9 cellular contexts compared by ENCODE assay signal in the genomic region with DNA sequence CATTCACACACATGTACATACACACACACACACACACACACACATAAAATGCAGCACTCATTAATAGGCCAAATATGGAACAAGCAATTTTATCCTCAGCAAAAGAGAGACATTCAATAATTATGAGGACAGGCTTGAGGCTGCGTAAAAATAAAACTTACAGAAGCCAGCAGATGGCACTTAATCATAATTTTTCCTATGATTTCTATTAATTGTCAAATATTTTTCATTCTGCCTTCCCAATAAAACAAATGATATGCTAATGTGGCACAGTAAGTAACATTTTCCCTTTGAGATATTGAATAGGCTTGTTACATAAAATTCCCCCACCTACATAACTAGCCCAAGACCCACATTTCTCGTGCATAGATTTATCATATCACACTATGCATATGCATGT. TPM values are rescaled to one million over a fixed set of nuclear protein-coding genes. Genes with fewer than 3 reads are reported as not detected.
DNase-seq lines count a peak whose midpoint lies in the region; ATAC-seq and TF ChIP-seq lines count a peak whose summit lies in the region.
"Had no signal": no experiment of that assay in that cellular context is flagged by ENCODE, and none has a peak within 500 bp of the region (broad histone marks: within the 10 kb centered on the region; RNA-seq: fewer than 3 reads in every experiment).

No MANE protein-coding gene starts in this region.

- no peak for TF ChIP-seq POLR2A in stomach (IDR thresholded peaks at IDR 0.05)

- no peak for DNase-seq in Right ventricle myocardium superior
- no peak for DNase-seq in right atrium auricular region (ENCODE audit: low spot score)
- DNase-seq in heart right ventricle, result no peak
- no peak for DNase-seq in stomach
- DNase-seq in NCI-H1417 treated with DMSO at 0.1 percent for 48 hours (lab: John Stamatoyannopoulos, UW), result no peak
- DNase-seq in GOT3 (lab: John Stamatoyannopoulos, UW), result no peak
- DNase-seq: activated CD8-positive, alpha-beta memory T cell treated with anti-CD3 and anti-CD28 coated beads, Interleukin-2, amount 10 ng/mL, durations not matched to agents 7 days and 5 days had no signal

- H3K4me1 Mint-ChIP-seq in activated T-helper 17 cell treated with anti-CD3 and anti-CD28 coated beads, Interleukin-2, amount 50 U/mL, for 72 hours, result peaks cover 24% of the 10 kb centered on the region

- H3K4me3 Mint-ChIP-seq in activated T-helper 17 cell treated with anti-CD3 and anti-CD28 coated beads, Interleukin-2, amount 50 U/mL, for 72 hours, result peak overlapping the region; percentile 50
- H3K4me3 Mint-ChIP-seq: activated CD8-positive, alpha-beta memory T cell treated with anti-CD3 and anti-CD28 coated beads, Interleukin-2, amount 10 ng/mL, durations not matched to agents 7 days and 5 days had no signal

- H3K36me3 ChIP-seq in right atrium auricular region, result no peaks in the 10 kb centered on the region
- H3K36me3 ChIP-seq in heart right ventricle, result no peaks in the 10 kb centered on the region
- no peaks in the 10 kb centered on the region for H3K36me3 ChIP-seq in stomach

- H3K36me3 Mint-ChIP-seq in activated T-helper 17 cell treated with anti-CD3 and anti-CD28 coated beads, Interleukin-2, amount 50 U/mL, for 72 hours (ENCODE audit: low read depth), result no peaks in the 10 kb centered on the region
- H3K36me3 Mint-ChIP-seq: activated CD8-positive, alpha-beta memory T cell treated with anti-CD3 and anti-CD28 coated beads, Interleukin-2, amount 10 ng/mL, durations not matched to agents 7 days and 5 days had no signal

- H3K27me3 ChIP-seq in right atrium auricular region (no peaks in the 10 kb centered on the region), heart right ventricle (no peaks in the 10 kb centered on the region), stomach (no peaks in the 10 kb centered on the region)

- no peaks in the 10 kb centered on the region for H3K9me3 ChIP-seq in right atrium auricular region
- H3K9me3 ChIP-seq in heart right ventricle, result no peaks in the 10 kb centered on the region
- H3K9me3 ChIP-seq in stomach, result no peaks in the 10 kb centered on the region

- TF ChIP-seq EP300 in stomach (IDR thresholded peaks at IDR 0.05), result no peak

- peak overlapping the region; percentile 76 for H3K27ac Mint-ChIP-seq in activated T-helper 17 cell treated with anti-CD3 and anti-CD28 coated beads, Interleukin-2, amount 50 U/mL, for 72 hours
- H3K27ac Mint-ChIP-seq: activated CD8-positive, alpha-beta memory T cell treated with anti-CD3 and anti-CD28 coated beads, Interleukin-2, amount 10 ng/mL, durations not matched to agents 7 days and 5 days had no signal

- H3K27ac ChIP-seq in right atrium auricular region (no peak overlapping the region), heart right ventricle (no peak overlapping the region), stomach (peak overlapping the region in 3 of 5 donors; percentile 30 to 56 (median 56))

- H3K9me3 Mint-ChIP-seq in activated T-helper 17 cell treated with anti-CD3 and anti-CD28 coated beads, Interleukin-2, amount 50 U/mL, for 72 hours, result no peaks in the 10 kb centered on the region

- 71 to 78% methylated on average over 2 of the region's 2 CpGs for WGBS in heart right ventricle, 2 donors
- 63 to 83% (median 75%) methylated on average over 2 of the region's 2 CpGs for WGBS in stomach, 5 donors

- peak in 1 of 2 donors; percentile 38 for TF ChIP-seq CTCF in right atrium auricular region (IDR thresholded peaks at IDR 0.05)
- peak in 7 of 9 donors; percentile 13 to 49 (median 35) for TF ChIP-seq CTCF in heart right ventricle (IDR thresholded peaks at IDR 0.05)
- peak in 2 of 7 experiments; percentile 5 to 8 for TF ChIP-seq CTCF in stomach (IDR thresholded peaks at IDR 0.05)

- no peaks in the 10 kb centered on the region for H3K27me3 Mint-ChIP-seq in activated T-helper 17 cell treated with anti-CD3 and anti-CD28 coated beads, Interleukin-2, amount 50 U/mL, for 72 hours
- H3K27me3 Mint-ChIP-seq: activated CD8-positive, alpha-beta memory T cell treated with anti-CD3 and anti-CD28 coated beads, Interleukin-2, amount 10 ng/mL, durations not matched to agents 7 days and 5 days had no signal

- no peak overlapping the region for H3K4me3 ChIP-seq in right atrium auricular region
- H3K4me3 ChIP-seq in heart right ventricle, result no peak overlapping the region
- H3K4me3 ChIP-seq in stomach, result no peak overlapping the region

- intact Hi-C loops in Right ventricle myocardium superior (cut with DNase I) (loop anchor here (5.0 kb wide), 1 partner anchor 198 kb away; no protein-coding TSS in a partner anchor), heart right ventricle (cut with DNase I) (loop anchor here in 7 of 10 donors (2.0 to 10.0 kb wide), 6 partner anchors 119 to 203 kb away; no protein-coding TSS in a partner anchor), stomach (cut with DNase I; ENCODE audit: low total_unique reads) (no loop called here)

- H3K4me1 ChIP-seq in right atrium auricular region (peaks cover 0 to 26% of the 10 kb centered on the region in 2 donors), heart right ventricle (peaks cover 0 to 28% (median 15%) of the 10 kb centered on the region in 9 donors), stomach (peaks cover 18 to 33% (median 29%) of the 10 kb centered on the region in 4 donors)

- ATAC-seq in Right ventricle myocardium superior (ENCODE audit: poor library complexity) (peak; percentile 62), heart right ventricle (peak in 4 of 8 donors; percentile 27 to 56 (median 40)), HG03175 (IDR thresholded peaks at IDR 0.05; ENCODE audit: unreplicated experiment) (no peak)
- ATAC-seq in activated T-helper 17 cell treated with anti-CD3 and anti-CD28 coated beads, Interleukin-2, amount 50 U/mL, for 72 hours (replicated peaks), result no peak
- ATAC-seq: activated CD8-positive, alpha-beta memory T cell treated with anti-CD3 and anti-CD28 coated beads, Interleukin-2, amount 10 ng/mL, durations not matched to agents 7 days and 5 days had no signal

RNA-seq across cellular contexts. Expression of gene PTGFRN, which starts 55.4 kb away (rescaled TPM):
- total RNA-seq in Right ventricle myocardium superior, result 81.5 TPM
- 100 to 1,000 TPM; 129 to 141 TPM for total RNA-seq in right atrium auricular region
- total RNA-seq in activated T-helper 17 cell treated with anti-CD3 and anti-CD28 coated beads, Interleukin-2, amount 50 U/mL, for 72 hours, result 10 to 100 TPM; 10.1 to 11.1 TPM
- total RNA-seq in heart right ventricle, result 100 to 1,000 TPM in 8 of 10 donors, 10 to 100 TPM in 2; 76.8 to 318 (median 178) TPM
- 10 to 100 TPM; 21.2 to 84.4 TPM for polyA plus RNA-seq in heart right ventricle
- 10 to 100 TPM; 30.9 to 66.6 (median 47.2) TPM for total RNA-seq in stomach
- 10 to 100 TPM in 1 of 3 donors, 1 to 10 TPM in 2; 3.8 to 42.9 (median 9.7) TPM for polyA plus RNA-seq in stomach

Comparison
In these comparisons a context has a peak if more than half of its experiments do, and no peak if none do; other contexts are left out.
1. H3K27ac ChIP-seq: peak in stomach (3 of 5); none in right atrium auricular region (0 of 2) and heart right ventricle (0 of 10).